ENCODE assay signal across 8 cellular contexts in genomic region chr12:92139634-92140555, GRCh38. TPM values are rescaled to one million over a fixed set of nuclear protein-coding genes. Genes with fewer than 3 reads are reported as not detected.
A peak's percentile ranks its signal among the peaks of the same experiment; 100 is the strongest.
DNase-seq lines count a peak whose midpoint lies in the region; ATAC-seq and TF ChIP-seq lines count a peak whose summit lies in the region.

No MANE protein-coding gene starts in this region.

- H3K4me1 Mint-ChIP-seq in dendritic cell treated with granulocyte-macrophage colony-stimulating factor and Interleukin-4, amounts not matched to agents 40 ng/mL and 50 ng/mL, for 4 days (ENCODE audit: low read depth), result peaks cover 57% of the 10 kb centered on the region

- H4K20me1 ChIP-seq in MM.1S (ENCODE audit: insufficient read depth, low read length) (peaks cover 70% of the 10 kb centered on the region), neural cell (ENCODE audit: insufficient read depth) (peaks cover 16% of the 10 kb centered on the region)

- H3K27me3 ChIP-seq in MM.1S (replicated peaks; ENCODE audit: insufficient read depth, low read length), result no peaks in the 10 kb centered on the region
- H3K27me3 ChIP-seq in neural cell (ENCODE audit: insufficient read depth, low read depth, low read length), result no peaks in the 10 kb centered on the region

- H3K4me3 ChIP-seq in MM.1S (ENCODE audit: low read length), result peak overlapping the region; percentile 95
- H3K4me3 ChIP-seq in neural cell (ENCODE audit: low read length), result peak overlapping the region; percentile 87

- TF ChIP-seq CTCF in MM.1S (IDR thresholded peaks at IDR 0.05; ENCODE audit: low read length) (no peak), neural cell (IDR thresholded peaks at IDR 0.05; ENCODE audit: poor library complexity, severe bottlenecking) (no peak)

- H3K9me2 ChIP-seq in MM.1S (replicated peaks; ENCODE audit: insufficient read depth, low read length), result no peaks in the 10 kb centered on the region
- H3K9me2 ChIP-seq in neural cell (ENCODE audit: insufficient read depth, low read length), result no peaks in the 10 kb centered on the region

- H3F3A ChIP-seq in MM.1S (ENCODE audit: insufficient read depth, low read length) (peaks cover 42% of the 10 kb centered on the region), neural cell (ENCODE audit: insufficient read depth, low read length, poor library complexity, severe bottlenecking) (no peaks in the 10 kb centered on the region)

- H3K4me2 ChIP-seq in MM.1S (ENCODE audit: low read depth, low read length) (peak overlapping the region; percentile 76), neural cell (ENCODE audit: low read length) (peak overlapping the region; percentile 91)

- H3K9me3 ChIP-seq in MM.1S (replicated peaks; ENCODE audit: insufficient read depth, low read length) (no peaks in the 10 kb centered on the region), neural cell (ENCODE audit: low read length) (no peaks in the 10 kb centered on the region)

- peak overlapping the region; percentile 2 for H3K4me3 Mint-ChIP-seq in dendritic cell treated with granulocyte-macrophage colony-stimulating factor and Interleukin-4, amounts not matched to agents 40 ng/mL and 50 ng/mL, for 4 days

- TF ChIP-seq EP300 in neural cell (conservative IDR thresholded peaks at IDR 0.05; ENCODE audit: poor library complexity, severe bottlenecking), result no peak

- peaks cover 29% of the 10 kb centered on the region for H3K4me1 ChIP-seq in MM.1S (ENCODE audit: low read length)

- peaks cover 36% of the 10 kb centered on the region for H3K36me3 Mint-ChIP-seq in dendritic cell treated with granulocyte-macrophage colony-stimulating factor and Interleukin-4, amounts not matched to agents 40 ng/mL and 50 ng/mL, for 4 days (ENCODE audit: low read depth)

- intact Hi-C loops in dendritic cell treated with granulocyte-macrophage colony-stimulating factor and Interleukin-4, amounts not matched to agents 40 ng/mL and 50 ng/mL, for 4 days (cut with micrococcal nuclease), result loop anchor here (5.0 to 10.0 kb wide), 5 partner anchors 78 to 758 kb away; no protein-coding TSS in a partner anchor

- no peak overlapping the region for H2AFZ ChIP-seq in MM.1S (ENCODE audit: low read length)
- H2AFZ ChIP-seq in neural cell (ENCODE audit: low read depth, low read length), result no peak overlapping the region

- H3K36me3 ChIP-seq in MM.1S (replicated peaks; ENCODE audit: insufficient read depth, low read length), result peaks cover 21% of the 10 kb centered on the region; the same call in 1 of the 2 replicates
- peaks cover 9% of the 10 kb centered on the region for H3K36me3 ChIP-seq in neural cell (ENCODE audit: insufficient read depth, low read length)

- no peak overlapping the region; the same call in 1 of the 2 replicates for H3K27ac ChIP-seq in MM.1S (ENCODE audit: low read length)
- no peak overlapping the region for H3K27ac ChIP-seq in neural cell (ENCODE audit: low read length)

- peaks cover 100% of the 10 kb centered on the region for H3K79me2 ChIP-seq in MM.1S (ENCODE audit: low read length)
- peaks cover 100% of the 10 kb centered on the region for H3K79me2 ChIP-seq in neural cell (replicated peaks; ENCODE audit: insufficient read depth, low read length)

- ATAC-seq in HG03432 (IDR thresholded peaks at IDR 0.05; ENCODE audit: unreplicated experiment) (no peak), HG02798 (IDR thresholded peaks at IDR 0.05; ENCODE audit: poor library complexity, unreplicated experiment) (no peak)

- H3K27me3 Mint-ChIP-seq in dendritic cell treated with granulocyte-macrophage colony-stimulating factor and Interleukin-4, amounts not matched to agents 40 ng/mL and 50 ng/mL, for 4 days, result no peaks in the 10 kb centered on the region

- DNase-seq in DMS53 (lab: John Stamatoyannopoulos, UW) (peak; percentile 65), MM.1S (peak; percentile 50), hepatic stellate cell (ENCODE audit: low spot score) (no peak)
- DNase-seq in activated CD4-positive, CD25-positive, alpha-beta regulatory T cell treated with anti-CD3 and anti-CD28 coated beads, Interleukin-2, amount 50 U/mL, for 72 hours, result no peak

- no peaks in the 10 kb centered on the region for H3K9me3 Mint-ChIP-seq in dendritic cell treated with granulocyte-macrophage colony-stimulating factor and Interleukin-4, amounts not matched to agents 40 ng/mL and 50 ng/mL, for 4 days

- no peak overlapping the region for H3K27ac Mint-ChIP-seq in dendritic cell treated with granulocyte-macrophage colony-stimulating factor and Interleukin-4, amounts not matched to agents 40 ng/mL and 50 ng/mL, for 4 days

- peak overlapping the region; percentile 97; the same call in 1 of the 2 replicates for H3K9ac ChIP-seq in MM.1S (ENCODE audit: low read length)
- peak overlapping the region; percentile 91 for H3K9ac ChIP-seq in neural cell (ENCODE audit: low read length)

- no peak for TF ChIP-seq RAD21 in neural cell (conservative IDR thresholded peaks at IDR 0.05)

TF ChIP-seq in neural cell, 6 proteins besides CTCF, POLR2A, EP300 and RAD21:
- no peak for TF ChIP-seq SMC3 (conservative IDR thresholded peaks at IDR 0.05; ENCODE audit: poor library complexity)
- no peak for TF ChIP-seq REST (IDR thresholded peaks at IDR 0.05; ENCODE audit: borderline replicate concordance)
- TF ChIP-seq EZH2 (IDR thresholded peaks at IDR 0.05; ENCODE audit: borderline replicate concordance, insufficient read depth, low read length, poor library complexity, severe bottlenecking), result no peak
- no peak for TF ChIP-seq TAF1 (IDR thresholded peaks at IDR 0.05; ENCODE audit: low read depth)
- TF ChIP-seq MXI1 (conservative IDR thresholded peaks at IDR 0.05; ENCODE audit: poor library complexity, severe bottlenecking), result no peak
- no peak for TF ChIP-seq POLR2AphosphoS5 (IDR thresholded peaks at IDR 0.05)
TF ChIP-seq in neural cell: peak in this region for 0.

RNA-seq across cellular contexts. Expression of gene BTG1, which starts 5.8 kb away (rescaled TPM):
- 12.5 and 12.9 TPM in 2 replicates for polyA plus RNA-seq in neural cell
- polyA minus RNA-seq in neural cell, result 25.8 and 30.7 TPM in 2 replicates

Comparison
In these comparisons a context has a peak if more than half of its experiments do, and no peak if none do; other contexts are left out.
1. DNase-seq: peak in DMS53 (single experiment) and MM.1S (single experiment); none in hepatic stellate cell (single experiment) and activated CD4-positive, CD25-positive, alpha-beta regulatory T cell treated with anti-CD3 and anti-CD28 coated beads, Interleukin-2, amount 50 U/mL, for 72 hours (single experiment).